12 cellular contexts compared by ENCODE assay signal in genomic region chr10:4541292-4541691, GRCh38.
A peak's percentile ranks its signal among the peaks of the same experiment; 100 is the strongest.
DNase-seq lines count a peak whose midpoint lies in the region; ATAC-seq, FAIRE-seq and TF ChIP-seq lines count a peak whose summit lies in the region.
"Had no signal": no experiment of that assay in that cellular context is flagged by ENCODE, and none has a peak within 500 bp of the region (broad histone marks: within the 10 kb centered on the region; RNA-seq: fewer than 3 reads in every experiment).

No MANE protein-coding gene starts in this region.

- POLR2A ChIA-PET in CD4-positive, alpha-beta T cell (lab: Charles Lee) = no interaction called here

- no peak overlapping the region for H2AFZ ChIP-seq in astrocyte (ENCODE audit: low read depth, low read length)
- H2AFZ ChIP-seq: neural progenitor cell had no signal

- no peaks in the 10 kb centered on the region for H4K20me1 ChIP-seq in astrocyte (ENCODE audit: insufficient read depth, low read length)

- H3K9ac ChIP-seq in astrocyte (ENCODE audit: low read length) = peak overlapping the region; percentile 69
- H3K9ac ChIP-seq: neural progenitor cell had no signal

- H3K36me3 ChIP-seq in astrocyte (ENCODE audit: insufficient read depth, low read length) (no peaks in the 10 kb centered on the region), thoracic aorta (no peaks in the 10 kb centered on the region)
- H3K36me3 ChIP-seq: neural progenitor cell had no signal

- peak; percentile 71 for DNase-seq in HS-27A (ENCODE audit: low read depth)
- peak; percentile 92 for DNase-seq in astrocyte (ENCODE audit: low read depth)
- peak in 1 of 3 donors; percentile 37 for DNase-seq in right cardiac atrium
- DNase-seq in thoracic aorta (ENCODE audit: low spot score) = peak; percentile 76
- DNase-seq in CD4-positive, alpha-beta T cell = no peak
- no peak for DNase-seq in NCI-H2029 (lab: John Stamatoyannopoulos, UW)
- DNase-seq in activated gamma-delta T cell (lab: John Stamatoyannopoulos, UW) = no peak
- DNase-seq: NCI-H2107 had no signal

- H3K27ac Mint-ChIP-seq in astrocyte (ENCODE audit: unreplicated experiment) = peak overlapping the region; percentile 38
- no peak overlapping the region for H3K27ac Mint-ChIP-seq in CD4-positive, alpha-beta T cell
- H3K27ac Mint-ChIP-seq: activated T-helper 17 cell treated with anti-CD3 and anti-CD28 coated beads, Interleukin-2, amount 50 U/mL, for 72 hours; neural progenitor cell had no signal

- H3K4me1 Mint-ChIP-seq in astrocyte (ENCODE audit: low read depth, unreplicated experiment) = peaks cover 9% of the 10 kb centered on the region
- H3K4me1 Mint-ChIP-seq in CD4-positive, alpha-beta T cell (ENCODE audit: low read depth) = no peaks in the 10 kb centered on the region
- H3K4me1 Mint-ChIP-seq: neural progenitor cell had no signal

- H3K9me3 Mint-ChIP-seq in astrocyte (ENCODE audit: unreplicated experiment) = no peaks in the 10 kb centered on the region
- no peaks in the 10 kb centered on the region for H3K9me3 Mint-ChIP-seq in CD4-positive, alpha-beta T cell

- H3K36me3 Mint-ChIP-seq in astrocyte (ENCODE audit: low read depth, unreplicated experiment) = no peaks in the 10 kb centered on the region
- no peaks in the 10 kb centered on the region for H3K36me3 Mint-ChIP-seq in CD4-positive, alpha-beta T cell (ENCODE audit: low read depth)
- H3K36me3 Mint-ChIP-seq: neural progenitor cell had no signal

- peak overlapping the region; percentile 27 for H3K4me2 ChIP-seq in astrocyte (ENCODE audit: low read length)
- H3K4me2 ChIP-seq: neural progenitor cell had no signal

- H3K27me3 ChIP-seq in astrocyte (ENCODE audit: insufficient read depth, low read length) = no peaks in the 10 kb centered on the region
- H3K27me3 ChIP-seq in right cardiac atrium (ENCODE audit: control insufficient read depth, insufficient read depth) = no peaks in the 10 kb centered on the region
- no peaks in the 10 kb centered on the region for H3K27me3 ChIP-seq in thoracic aorta (replicated peaks; ENCODE audit: insufficient read depth)
- no peaks in the 10 kb centered on the region for H3K27me3 ChIP-seq in CD4-positive, alpha-beta T cell (ENCODE audit: control insufficient read depth, insufficient read depth, low read length)
- H3K27me3 ChIP-seq: neural progenitor cell had no signal

- TF ChIP-seq CTCF in astrocyte (IDR thresholded peaks at IDR 0.05; ENCODE audit: insufficient read depth, low read depth, low read length) (peak; percentile 23), thoracic aorta (IDR thresholded peaks at IDR 0.05) (no peak)
- no peak for TF ChIP-seq CTCF in CD4-positive, alpha-beta T cell (IDR thresholded peaks at IDR 0.05)

- H3K27ac ChIP-seq in astrocyte (ENCODE audit: low read depth, low read length) (peak overlapping the region; percentile 92), right cardiac atrium (ENCODE audit: low read length) (peak overlapping the region; percentile 12), thoracic aorta (peak overlapping the region; percentile 79 to 84)
- no peak overlapping the region for H3K27ac ChIP-seq in CD4-positive, alpha-beta T cell (ENCODE audit: low read depth, low read length)
- H3K27ac ChIP-seq: neural progenitor cell had no signal

- intact Hi-C loops in right cardiac atrium (cut with DNase I) = no loop called here
- intact Hi-C loops in CD4-positive, alpha-beta T cell (cut with DNase I, micrococcal nuclease) = no loop called here

- CTCF ChIA-PET in CD4-positive, alpha-beta T cell (lab: Charles Lee) = no interaction called here

- H3K4me3 ChIP-seq in astrocyte (ENCODE audit: insufficient read depth, low read depth, low read length) (no peak overlapping the region), right cardiac atrium (ENCODE audit: low read length) (no peak overlapping the region), thoracic aorta (no peak overlapping the region)
- H3K4me3 ChIP-seq: neural progenitor cell had no signal

- ATAC-seq in right cardiac atrium (peak; percentile 42 to 68), thoracic aorta (ENCODE audit: insufficient number of reproducible peaks, low FRiP score, low read depth) (peak; percentile 97), HG03565 (IDR thresholded peaks at IDR 0.05; ENCODE audit: unreplicated experiment) (no peak)
- no peak for ATAC-seq in CD4-positive, alpha-beta T cell (ENCODE audit: poor library complexity)
- ATAC-seq: activated T-helper 17 cell treated with anti-CD3 and anti-CD28 coated beads, Interleukin-2, amount 50 U/mL, for 72 hours had no signal

- no peaks in the 10 kb centered on the region for H3K27me3 Mint-ChIP-seq in astrocyte (ENCODE audit: low read depth, unreplicated experiment)
- H3K27me3 Mint-ChIP-seq in CD4-positive, alpha-beta T cell = peaks cover 18% of the 10 kb centered on the region

- no peak overlapping the region for H3K4me3 Mint-ChIP-seq in astrocyte (ENCODE audit: unreplicated experiment)
- H3K4me3 Mint-ChIP-seq in CD4-positive, alpha-beta T cell = no peak overlapping the region
- H3K4me3 Mint-ChIP-seq: activated T-helper 17 cell treated with anti-CD3 and anti-CD28 coated beads, Interleukin-2, amount 50 U/mL, for 72 hours; neural progenitor cell had no signal

- H3K9me3 ChIP-seq in astrocyte (ENCODE audit: insufficient read depth, low read depth, low read length) = peaks cover 5% of the 10 kb centered on the region
- H3K9me3 ChIP-seq in right cardiac atrium (ENCODE audit: control insufficient read depth, low read length) = peaks cover 2% of the 10 kb centered on the region
- no peaks in the 10 kb centered on the region for H3K9me3 ChIP-seq in thoracic aorta
- H3K9me3 ChIP-seq in CD4-positive, alpha-beta T cell (ENCODE audit: control insufficient read depth, low read length) = no peaks in the 10 kb centered on the region

- no peaks in the 10 kb centered on the region for H3K79me2 ChIP-seq in astrocyte (ENCODE audit: insufficient read depth, low read length)

- FAIRE-seq in astrocyte (lab: Jason Lieb, UNC) = peak; percentile 99
- FAIRE-seq: frontal cortex had no signal

- H3K4me1 ChIP-seq in astrocyte (ENCODE audit: insufficient read depth, low read length) = peaks cover 13% of the 10 kb centered on the region
- peaks cover 2% of the 10 kb centered on the region for H3K4me1 ChIP-seq in right cardiac atrium (ENCODE audit: control insufficient read depth, insufficient read depth, low read length)
- H3K4me1 ChIP-seq in thoracic aorta (ENCODE audit: control insufficient read depth in 1 of 2, low read depth in 2 of 2) = peaks cover 0 to 17% of the 10 kb centered on the region in 2 donors
- H3K4me1 ChIP-seq: neural progenitor cell had no signal

Comparison
In these comparisons a context has a peak if more than half of its experiments do, and no peak if none do; other contexts are left out.
1. DNase-seq: peak in HS-27A (single experiment), astrocyte (single experiment) and thoracic aorta (single experiment); none in CD4-positive, alpha-beta T cell (0 of 10), NCI-H2029 (single experiment) and activated gamma-delta T cell (single experiment).
2. ATAC-seq: peak in right cardiac atrium (2 of 2) and thoracic aorta (single experiment); none in CD4-positive, alpha-beta T cell (single experiment) and HG03565 (single experiment).